In the genomic region with DNA sequence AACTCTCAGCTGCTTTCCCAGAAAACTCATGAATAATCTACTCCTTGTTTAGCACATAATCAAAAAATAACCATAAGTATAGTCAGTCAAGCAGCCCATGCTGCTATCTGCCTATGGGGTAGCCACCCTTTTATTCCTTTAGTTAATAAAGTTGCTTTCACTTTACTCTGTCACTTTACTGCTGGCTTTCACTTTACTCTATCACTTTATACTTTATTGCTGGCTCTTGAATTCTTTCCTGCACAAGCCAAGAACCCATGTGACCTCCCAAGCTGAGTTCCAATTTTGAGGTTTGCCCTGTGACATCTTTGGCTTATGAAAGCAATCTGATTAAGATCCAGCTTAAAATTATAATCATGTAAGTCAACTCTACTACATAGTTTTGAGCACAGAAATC, we compare ENCODE assay signal across 10 cellular contexts.
DNase-seq lines count a peak whose midpoint lies in the region; ATAC-seq and TF ChIP-seq lines count a peak whose summit lies in the region.
"Had no signal": no experiment of that assay in that cellular context is flagged by ENCODE, and none has a peak within 500 bp of the region (broad histone marks: within the 10 kb centered on the region; RNA-seq: fewer than 3 reads in every experiment).

No MANE protein-coding gene starts in this region.

- peak; percentile 60 for DNase-seq in HCEC 1CT
- DNase-seq in activated CD8-positive, alpha-beta T cell treated with anti-CD3 and anti-CD28 coated beads for 36 hours: peak; percentile 13
- no peak for DNase-seq in left colon
- no peak for DNase-seq in 8988T
- no peak for DNase-seq in NCI-H1092 treated with DMSO at 0.1 percent for 48 hours (lab: John Stamatoyannopoulos, UW)
- no peak for DNase-seq in HuH-7 (ENCODE audit: low spot score)
- DNase-seq: NCI-H187 treated with DMSO at 0.1 percent for 48 hours had no signal

- ATAC-seq in activated CD8-positive, alpha-beta T cell treated with anti-CD3 and anti-CD28 coated beads for 36 hours: peak; percentile 75
- ATAC-seq in left colon (peak; percentile 71), GM21526 (IDR thresholded peaks at IDR 0.05; ENCODE audit: low FRiP score, unreplicated experiment) (no peak)

- peaks cover 1% of the 10 kb centered on the region for H3K9me3 Mint-ChIP-seq in activated CD8-positive, alpha-beta T cell treated with anti-CD3 and anti-CD28 coated beads for 36 hours

- CTCF ChIA-PET in activated CD8-positive, alpha-beta T cell treated with anti-CD3 and anti-CD28 coated beads for 36 hours (lab: Charles Lee): interaction anchor here (1.6 kb wide), 1 partner anchor 11 kb away, joined by 7 read pairs; no protein-coding TSS in a partner anchor

- H3K4me3 ChIP-seq in BLaER1: no peak overlapping the region
- H3K4me3 ChIP-seq: adrenal gland had no signal

- no peaks in the 10 kb centered on the region for H3K27me3 ChIP-seq in BLaER1
- H3K27me3 ChIP-seq: adrenal gland had no signal

- H3K4me1 Mint-ChIP-seq in activated CD8-positive, alpha-beta T cell treated with anti-CD3 and anti-CD28 coated beads for 36 hours (ENCODE audit: low read depth): peaks cover 43% of the 10 kb centered on the region

- H3K36me3 Mint-ChIP-seq in activated CD8-positive, alpha-beta T cell treated with anti-CD3 and anti-CD28 coated beads for 36 hours (ENCODE audit: low read depth): no peaks in the 10 kb centered on the region

- no peaks in the 10 kb centered on the region for H3K36me3 ChIP-seq in BLaER1
- H3K36me3 ChIP-seq: adrenal gland had no signal

- intact Hi-C loops in activated CD8-positive, alpha-beta T cell treated with anti-CD3 and anti-CD28 coated beads for 36 hours (cut with micrococcal nuclease): no loop called here
- intact Hi-C loops in left colon (cut with DNase I, micrococcal nuclease): no loop called here

- no peak overlapping the region for H3K27ac ChIP-seq in BLaER1

- no peak overlapping the region for H3K9ac ChIP-seq in BLaER1

- H4K20me1 ChIP-seq in BLaER1: no peaks in the 10 kb centered on the region

- peak overlapping the region; percentile 81 for H3K27ac Mint-ChIP-seq in activated CD8-positive, alpha-beta T cell treated with anti-CD3 and anti-CD28 coated beads for 36 hours

- 0 out of 2 replicates have a peak overlapping the region, but pooled peaks have one; percentile 11 for H3K4me2 ChIP-seq in BLaER1

- POLR2A ChIA-PET in activated CD8-positive, alpha-beta T cell treated with anti-CD3 and anti-CD28 coated beads for 36 hours (lab: Charles Lee): no interaction called here

- no peaks in the 10 kb centered on the region for H3K9me3 ChIP-seq in BLaER1
- H3K9me3 ChIP-seq: adrenal gland had no signal

- peaks cover 11% of the 10 kb centered on the region for H3K4me1 ChIP-seq in BLaER1

- H3K27me3 Mint-ChIP-seq in activated CD8-positive, alpha-beta T cell treated with anti-CD3 and anti-CD28 coated beads for 36 hours: no peaks in the 10 kb centered on the region

- peak overlapping the region; percentile 36 for H3K4me3 Mint-ChIP-seq in activated CD8-positive, alpha-beta T cell treated with anti-CD3 and anti-CD28 coated beads for 36 hours

- TF ChIP-seq CTCF in activated CD8-positive, alpha-beta T cell treated with anti-CD3 and anti-CD28 coated beads for 36 hours (IDR thresholded peaks at IDR 0.05): no peak

Comparison
In these comparisons a context has a peak if more than half of its experiments do, and no peak if none do; other contexts are left out.
1. DNase-seq: peak in HCEC 1CT (single experiment) and activated CD8-positive, alpha-beta T cell treated with anti-CD3 and anti-CD28 coated beads for 36 hours (single experiment); none in left colon (0 of 2), 8988T (single experiment), NCI-H1092 treated with DMSO at 0.1 percent for 48 hours (single experiment) and HuH-7 (single experiment).